28 cellular contexts compared by ENCODE assay signal in the genomic region with DNA sequence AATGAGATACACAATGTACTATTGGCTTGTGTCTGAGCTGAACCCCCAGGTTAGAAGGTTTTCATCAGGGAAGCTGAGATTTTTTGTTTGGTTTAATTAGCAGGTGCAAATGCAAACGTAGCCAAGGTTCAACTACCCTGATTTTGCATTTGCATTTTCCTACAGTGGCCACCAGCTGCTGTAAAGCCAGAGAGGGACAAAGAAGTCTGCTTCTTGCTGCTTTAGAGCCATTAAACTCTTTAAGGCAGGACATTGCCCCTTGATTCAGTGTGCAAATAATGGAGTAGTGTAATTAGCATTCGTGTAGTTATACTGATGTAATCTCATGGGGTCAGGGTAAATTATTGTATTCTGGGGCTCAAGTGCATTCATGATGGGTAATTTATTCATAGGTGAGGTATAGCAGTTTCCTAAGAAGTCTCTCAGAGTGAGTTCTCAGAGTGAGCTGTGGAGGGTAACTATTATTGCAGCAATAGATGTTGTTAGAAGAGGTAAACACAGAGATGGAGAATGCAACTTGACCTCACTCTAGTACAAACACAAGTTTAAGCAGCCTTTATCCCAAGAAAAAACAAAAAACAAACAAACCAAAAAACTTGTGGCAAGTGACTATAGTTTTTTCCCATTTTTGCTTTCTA.
DNase-seq lines count a peak whose midpoint lies in the region; ATAC-seq and TF ChIP-seq lines count a peak whose summit lies in the region.
"Had no signal": no experiment of that assay in that cellular context is flagged by ENCODE, and none has a peak within 500 bp of the region (broad histone marks: within the 10 kb centered on the region; RNA-seq: fewer than 3 reads in every experiment).

No MANE protein-coding gene starts in this region.

- H3K9ac ChIP-seq in endodermal cell (ENCODE audit: extremely low read depth, low read length, poor library complexity, severe bottlenecking) = no peak overlapping the region

- no peaks in the 10 kb centered on the region for H3K27me3 Mint-ChIP-seq in endodermal cell (ENCODE audit: insufficient read depth)
- peaks cover 3% of the 10 kb centered on the region for H3K27me3 Mint-ChIP-seq in activated CD8-positive, alpha-beta T cell treated with anti-CD3 and anti-CD28 coated beads for 36 hours
- H3K27me3 Mint-ChIP-seq: activated CD4-positive, alpha-beta memory T cell treated with anti-CD3 and anti-CD28 coated beads for 36 hours had no signal

- peaks cover 15% of the 10 kb centered on the region for H3K4me1 Mint-ChIP-seq in endodermal cell
- H3K4me1 Mint-ChIP-seq in activated CD8-positive, alpha-beta T cell treated with anti-CD3 and anti-CD28 coated beads for 36 hours (ENCODE audit: low read depth) = no peaks in the 10 kb centered on the region
- H3K4me1 Mint-ChIP-seq: nephron had no signal

- no peaks in the 10 kb centered on the region for H3K4me1 ChIP-seq in endodermal cell (ENCODE audit: control insufficient read depth, insufficient read depth, low read length)
- H3K4me1 ChIP-seq: body of pancreas, esophagus squamous epithelium, foreskin keratinocyte, suprapubic skin, upper lobe of right lung had no signal

- peak; percentile 71 for DNase-seq in DMS79 treated with DMSO at 0.1 percent for 48 hours (lab: John Stamatoyannopoulos, UW)
- peak; percentile 49 for DNase-seq in NCI-H1105 (lab: John Stamatoyannopoulos, UW)
- DNase-seq in NCI-H2227 (lab: John Stamatoyannopoulos, UW; ENCODE audit: unreplicated experiment) = peak; percentile 38
- no peak for DNase-seq in endodermal cell
- no peak for DNase-seq in activated CD8-positive, alpha-beta T cell treated with anti-CD3 and anti-CD28 coated beads for 36 hours
- DNase-seq in iPS-NIHi7 (ENCODE audit: extremely low spot score) = no peak
- no peak for DNase-seq in GOT3 (lab: John Stamatoyannopoulos, UW)
- no peak for DNase-seq in posterior cingulate gyrus
- DNase-seq: activated CD4-positive, alpha-beta memory T cell treated with anti-CD3 and anti-CD28 coated beads for 36 hours; activated CD4-positive, CD25-positive, alpha-beta regulatory T cell treated with anti-CD3 and anti-CD28 coated beads, Interleukin-2, amount 50 U/mL, for 72 hours; activated CD8-positive, alpha-beta memory T cell treated with anti-CD3 and anti-CD28 coated beads, Interleukin-2, amount 50 U/mL, for 4 hours; activated naive CD4-positive, alpha-beta T cell treated with Interleukin-2 at 50 U/mL for 16 hours; body of pancreas; cerebellar nuclear complex; esophagus squamous epithelium; foreskin keratinocyte; head of caudate nucleus; Karpas-422; NCI-H2081 treated with DMSO at 0.1 percent for 48 hours; NCI-H524; SHP77 treated with DMSO at 0.1 percent for 48 hours; stimulated activated naive CD4-positive, alpha-beta T cell treated with Interleukin-2 at 50 U/mL for 16 hours; upper lobe of right lung had no signal

- CTCF ChIA-PET in activated CD8-positive, alpha-beta T cell treated with anti-CD3 and anti-CD28 coated beads for 36 hours (lab: Charles Lee) = interaction anchor here (1.4 kb wide), 1 partner anchor 10 kb away, joined by 3 read pairs; no protein-coding TSS in a partner anchor

- POLR2A ChIA-PET in activated CD8-positive, alpha-beta T cell treated with anti-CD3 and anti-CD28 coated beads for 36 hours (lab: Charles Lee) = no interaction called here

- H3K9me3 Mint-ChIP-seq in endodermal cell = peaks cover 3% of the 10 kb centered on the region
- H3K9me3 Mint-ChIP-seq in activated CD8-positive, alpha-beta T cell treated with anti-CD3 and anti-CD28 coated beads for 36 hours = no peaks in the 10 kb centered on the region
- H3K9me3 Mint-ChIP-seq: activated CD4-positive, alpha-beta memory T cell treated with anti-CD3 and anti-CD28 coated beads for 36 hours; activated T-helper 1 cell treated with anti-CD3 and anti-CD28 coated beads, Interleukin-12 subunit alpha, Interleukin-12 subunit beta, Interleukin-2, Interleukin-4 antibody, amounts not matched to agents 30 ng/mL and 10 ng/mL and 1 ng/mL, durations not matched to agents 14 hours and 24 hours and 36 hours had no signal

- TF ChIP-seq CTCF in endodermal cell (conservative IDR thresholded peaks at IDR 0.05) = no peak
- no peak for TF ChIP-seq CTCF in activated CD8-positive, alpha-beta T cell treated with anti-CD3 and anti-CD28 coated beads for 36 hours (IDR thresholded peaks at IDR 0.05)

- no peak overlapping the region for H3K4me3 Mint-ChIP-seq in endodermal cell
- H3K4me3 Mint-ChIP-seq in activated CD8-positive, alpha-beta T cell treated with anti-CD3 and anti-CD28 coated beads for 36 hours = no peak overlapping the region
- H3K4me3 Mint-ChIP-seq: activated CD4-positive, alpha-beta memory T cell treated with anti-CD3 and anti-CD28 coated beads for 36 hours; activated T-helper 1 cell treated with anti-CD3 and anti-CD28 coated beads, Interleukin-12 subunit alpha, Interleukin-12 subunit beta, Interleukin-2, Interleukin-4 antibody, amounts not matched to agents 30 ng/mL and 10 ng/mL and 1 ng/mL, durations not matched to agents 14 hours and 24 hours and 36 hours; nephron had no signal

- no peaks in the 10 kb centered on the region for H3K36me3 Mint-ChIP-seq in endodermal cell (ENCODE audit: low read depth)
- H3K36me3 Mint-ChIP-seq in activated CD8-positive, alpha-beta T cell treated with anti-CD3 and anti-CD28 coated beads for 36 hours (ENCODE audit: low read depth) = no peaks in the 10 kb centered on the region
- H3K36me3 Mint-ChIP-seq: activated CD4-positive, alpha-beta memory T cell treated with anti-CD3 and anti-CD28 coated beads for 36 hours had no signal

- H3K27me3 ChIP-seq in endodermal cell (ENCODE audit: control insufficient read depth, insufficient read depth, low read length, poor library complexity, severe bottlenecking) = no peaks in the 10 kb centered on the region
- H3K27me3 ChIP-seq: body of pancreas, esophagus squamous epithelium, foreskin keratinocyte, suprapubic skin, upper lobe of right lung had no signal

- no peak overlapping the region for H3K27ac Mint-ChIP-seq in endodermal cell
- no peak overlapping the region for H3K27ac Mint-ChIP-seq in activated CD8-positive, alpha-beta T cell treated with anti-CD3 and anti-CD28 coated beads for 36 hours
- H3K27ac Mint-ChIP-seq: activated CD4-positive, alpha-beta memory T cell treated with anti-CD3 and anti-CD28 coated beads for 36 hours; activated T-helper 1 cell treated with anti-CD3 and anti-CD28 coated beads, Interleukin-12 subunit alpha, Interleukin-12 subunit beta, Interleukin-2, Interleukin-4 antibody, amounts not matched to agents 30 ng/mL and 10 ng/mL and 1 ng/mL, durations not matched to agents 14 hours and 24 hours and 36 hours had no signal

- ATAC-seq in activated CD8-positive, alpha-beta T cell treated with anti-CD3 and anti-CD28 coated beads for 36 hours = no peak
- ATAC-seq: body of pancreas, foreskin keratinocyte, upper lobe of right lung had no signal

- H3K4me3 ChIP-seq in endodermal cell (ENCODE audit: low read length) = no peak overlapping the region
- H3K4me3 ChIP-seq: body of pancreas, esophagus squamous epithelium, lung, skin epidermis, suprapubic skin, upper lobe of right lung had no signal

- H3K27ac ChIP-seq in endodermal cell (ENCODE audit: low read depth, low read length) = peak overlapping the region; percentile 54
- H3K27ac ChIP-seq: body of pancreas, esophagus squamous epithelium, foreskin keratinocyte, skin epidermis, suprapubic skin, upper lobe of right lung had no signal

- intact Hi-C loops in activated CD8-positive, alpha-beta T cell treated with anti-CD3 and anti-CD28 coated beads for 36 hours (cut with micrococcal nuclease) = no loop called here
- intact Hi-C loops in posterior cingulate gyrus (cut with DNase I) = no loop called here

- no peaks in the 10 kb centered on the region for H3K36me3 ChIP-seq in endodermal cell (ENCODE audit: control insufficient read depth, insufficient read depth, low read length)
- H3K36me3 ChIP-seq: esophagus squamous epithelium, suprapubic skin, upper lobe of right lung had no signal

- H3K9me3 ChIP-seq in endodermal cell (ENCODE audit: control insufficient read depth, low read length) = no peaks in the 10 kb centered on the region
- H3K9me3 ChIP-seq: body of pancreas, esophagus squamous epithelium, upper lobe of right lung had no signal

- 8 to 40% methylated on average over 2 of the region's 2 CpGs for WGBS in endodermal cell (ENCODE audit: insufficient coverage in 1 of 2, insufficient read length in 1 of 2), 2 experiments

Comparison
In these comparisons a context has a peak if more than half of its experiments do, and no peak if none do; other contexts are left out.
1. DNase-seq: peak in DMS79 treated with DMSO at 0.1 percent for 48 hours (single experiment), NCI-H1105 (single experiment) and NCI-H2227 (single experiment); none in endodermal cell (single experiment), activated CD8-positive, alpha-beta T cell treated with anti-CD3 and anti-CD28 coated beads for 36 hours (single experiment), iPS-NIHi7 (single experiment), GOT3 (single experiment) and posterior cingulate gyrus (0 of 10).